Comparison of ENCODE assay signal across 14 cellular contexts in the genomic region with DNA sequence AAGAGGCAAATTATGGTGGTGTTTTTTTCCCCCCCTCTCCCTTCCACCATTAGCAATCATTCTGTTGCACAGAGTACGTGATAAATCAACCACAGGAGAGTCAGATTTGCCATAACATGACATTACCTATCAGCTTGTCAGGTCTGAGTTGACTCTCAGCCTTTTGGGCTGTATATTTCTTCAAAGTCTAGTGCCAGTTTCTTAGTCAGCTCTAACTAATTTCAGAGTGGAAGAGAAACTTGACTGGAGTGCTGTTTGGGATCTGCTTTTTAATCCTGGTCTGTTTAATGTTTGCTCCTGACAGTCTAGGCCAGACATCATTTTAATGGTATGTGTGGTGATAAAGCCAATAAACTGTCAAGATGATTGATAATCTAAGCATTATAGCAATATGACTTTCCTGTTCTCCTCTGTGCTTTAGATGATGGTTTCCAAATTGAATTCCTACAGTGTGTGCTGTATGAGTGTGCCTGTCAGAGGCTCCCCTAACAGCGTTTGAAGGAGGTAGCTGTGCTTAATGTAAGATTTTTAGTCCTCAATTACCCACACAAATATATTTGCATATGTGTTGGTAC.
DNase-seq lines count a peak whose midpoint lies in the region; ATAC-seq, FAIRE-seq and TF ChIP-seq lines count a peak whose summit lies in the region.
"Had no signal": no experiment of that assay in that cellular context is flagged by ENCODE, and none has a peak within 500 bp of the region (broad histone marks: within the 10 kb centered on the region; RNA-seq: fewer than 3 reads in every experiment).

No MANE protein-coding gene starts in this region.

- 62 to 72% (median 68%) methylated on average over 2 of the region's 2 CpGs for WGBS in adrenal gland, 4 donors

- BruUV-seq in endothelial cell of umbilical vein (replicated peaks; lab: Mats Ljungman, UMichigan): no TSS peak

- H3K9me3 ChIP-seq in endothelial cell of umbilical vein (replicated peaks; ENCODE audit: control insufficient read depth, insufficient read depth, low read length) (no peaks in the 10 kb centered on the region), osteoblast (ENCODE audit: low read depth, low read length) (no peaks in the 10 kb centered on the region), adrenal gland (replicated peaks in 1 of 3) (no peaks in the 10 kb centered on the region)
- H3K9me3 ChIP-seq: heart left ventricle, upper lobe of left lung had no signal

- H3K4me2 ChIP-seq in endothelial cell of umbilical vein (ENCODE audit: insufficient read depth, low read length) (no peak overlapping the region), osteoblast (ENCODE audit: insufficient read depth, low read length) (peak overlapping the region; percentile 26)

- TF ChIP-seq POLR2A in endothelial cell of umbilical vein (IDR thresholded peaks at IDR 0.05; ENCODE audit: low read depth, low read length) (no peak), adrenal gland (IDR thresholded peaks at IDR 0.05) (no peak)

- POLR2A ChIA-PET in endothelial cell of umbilical vein (lab: Charles Lee): no interaction called here

- H3K79me2 ChIP-seq in endothelial cell of umbilical vein (ENCODE audit: control insufficient read depth, insufficient read depth, low read length): no peaks in the 10 kb centered on the region
- no peaks in the 10 kb centered on the region for H3K79me2 ChIP-seq in osteoblast (ENCODE audit: insufficient read depth, low read length)

- peaks cover 0 to 2% of the 10 kb centered on the region in 2 experiments for H3K27me3 ChIP-seq in endothelial cell of umbilical vein (ENCODE audit: control insufficient read depth in 2 of 2, insufficient read depth in 2 of 2, low read length in 2 of 2)
- peaks cover 7% of the 10 kb centered on the region for H3K27me3 ChIP-seq in osteoblast (ENCODE audit: insufficient read depth, low read length)
- no peaks in the 10 kb centered on the region for H3K27me3 ChIP-seq in adrenal gland
- H3K27me3 ChIP-seq: heart left ventricle, upper lobe of left lung had no signal

- H3K4me1 ChIP-seq in endothelial cell of umbilical vein (ENCODE audit: control insufficient read depth, extremely low read depth, insufficient read depth, low read length): no peaks in the 10 kb centered on the region
- H3K4me1 ChIP-seq in osteoblast (ENCODE audit: insufficient read depth, low read length): peaks cover 22% of the 10 kb centered on the region
- H3K4me1 ChIP-seq in adrenal gland (replicated peaks in 1 of 2): peaks cover 10 to 27% of the 10 kb centered on the region in 2 donors

- H3K9ac ChIP-seq in endothelial cell of umbilical vein (replicated peaks; ENCODE audit: extremely low read depth, insufficient read depth, low read length): no peak overlapping the region

- H3K36me3 ChIP-seq in endothelial cell of umbilical vein (ENCODE audit: control insufficient read depth in 2 of 2, extremely low read depth in 1 of 2, insufficient read depth in 2 of 2, low read length in 2 of 2) (no peaks in the 10 kb centered on the region), osteoblast (ENCODE audit: insufficient read depth, low read length) (no peaks in the 10 kb centered on the region), adrenal gland (replicated peaks in 1 of 2) (no peaks in the 10 kb centered on the region)
- H3K36me3 ChIP-seq: heart left ventricle, upper lobe of left lung had no signal

- no peaks in the 10 kb centered on the region for H3K9me1 ChIP-seq in endothelial cell of umbilical vein (replicated peaks; ENCODE audit: control insufficient read depth, extremely low read depth, insufficient read depth, low read length)

- H3K27ac ChIP-seq in endothelial cell of umbilical vein (ENCODE audit: insufficient read depth, low read depth, low read length): no peak overlapping the region
- H3K27ac ChIP-seq in osteoblast (ENCODE audit: low read depth, low read length): peak overlapping the region; percentile 24
- H3K27ac ChIP-seq in adrenal gland: peak overlapping the region in 2 of 5 donors; percentile 17 to 18

- DNase-seq in Daoy (ENCODE audit: low read depth): peak; percentile 76
- DNase-seq in NCI-H1694 treated with DMSO at 0.1 percent for 48 hours (lab: John Stamatoyannopoulos, UW): peak; percentile 58
- DNase-seq in endothelial cell of umbilical vein (ENCODE audit: low read depth, low spot score): peak; percentile 14
- DNase-seq in osteoblast (ENCODE audit: insufficient read length, low spot score, missing footprints): peak; percentile 71
- no peak for DNase-seq in adrenal gland
- DNase-seq in nucleus accumbens (lab: John Stamatoyannopoulos, UW): no peak
- DNase-seq: activated CD8-positive, alpha-beta memory T cell treated with anti-CD3 and anti-CD28 coated beads for 24 hours; heart left ventricle; naive thymus-derived CD4-positive, alpha-beta T cell; NCI-H2029; stimulated activated CD4-positive, alpha-beta T cell treated with anti-CD3 and anti-CD28 coated beads, Interleukin-4, amount 100 ng/mL, for 1 hour; upper lobe of left lung had no signal

- no peak for TF ChIP-seq CTCF in endothelial cell of umbilical vein (IDR thresholded peaks at IDR 0.05; ENCODE audit: extremely low read depth in 1 of 2, insufficient read depth in 1 of 2, low read depth in 1 of 2, low read length in 2 of 2)
- no peak for TF ChIP-seq CTCF in osteoblast (IDR thresholded peaks at IDR 0.05; ENCODE audit: extremely low read depth, low read depth, low read length)
- TF ChIP-seq CTCF in adrenal gland (IDR thresholded peaks at IDR 0.05): no peak

- dilution Hi-C loops in endothelial cell of umbilical vein (cut with MboI; ENCODE audit: extremely low pct_ligation_motif_present, low sequenced_read_pairs): no loop called here

- FAIRE-seq in endothelial cell of umbilical vein (lab: Jason Lieb, UNC): no peak

- CTCF ChIA-PET in endothelial cell of umbilical vein (lab: Charles Lee): no interaction called here

- H2AFZ ChIP-seq in endothelial cell of umbilical vein (ENCODE audit: low read depth, low read length): no peak overlapping the region
- no peak overlapping the region for H2AFZ ChIP-seq in osteoblast (ENCODE audit: low read length)

- intact Hi-C loops in endothelial cell of umbilical vein (cut with micrococcal nuclease): no loop called here
- intact Hi-C loops in adrenal gland (cut with DNase I): no loop called here

- H4K20me1 ChIP-seq in endothelial cell of umbilical vein (replicated peaks; ENCODE audit: control insufficient read depth, extremely low read depth, insufficient read depth, low read length) (no peaks in the 10 kb centered on the region), osteoblast (ENCODE audit: insufficient read depth, low read length) (no peaks in the 10 kb centered on the region)

- ATAC-seq in GM19455 (IDR thresholded peaks at IDR 0.05; ENCODE audit: unreplicated experiment) (no peak), HG02763 (IDR thresholded peaks at IDR 0.05; ENCODE audit: unreplicated experiment) (no peak)
- ATAC-seq: heart left ventricle; naive thymus-derived CD4-positive, alpha-beta T cell had no signal

- H3K4me3 ChIP-seq in endothelial cell of umbilical vein (replicated peaks in 1 of 3; ENCODE audit: insufficient read depth in 1 of 3, low read depth in 1 of 3, low read length in 3 of 3) (no peak overlapping the region), osteoblast (ENCODE audit: insufficient read depth, low read length) (peak overlapping the region; percentile 3), adrenal gland (no peak overlapping the region)
- H3K4me3 ChIP-seq: heart left ventricle, upper lobe of left lung had no signal

TF ChIP-seq in endothelial cell of umbilical vein, 7 proteins besides CTCF, POLR2A, EP300 and RAD21:
- TF ChIP-seq JUN (IDR thresholded peaks at IDR 0.05; ENCODE audit: borderline replicate concordance, insufficient read depth, insufficient read length, low read depth) (no peak), EZH2 (IDR thresholded peaks at IDR 0.05; ENCODE audit: borderline replicate concordance, low read depth, low read length, severe bottlenecking) (no peak), POLR2AphosphoS5 (IDR thresholded peaks at IDR 0.05; ENCODE audit: insufficient read depth, low read depth, low read length) (no peak), GATA2 (IDR thresholded peaks at IDR 0.05; ENCODE audit: insufficient read depth, insufficient read length, low read depth, low read length) (no peak), MYC (IDR thresholded peaks at IDR 0.05; ENCODE audit: low read depth, low read length) (no peak), FOS (IDR thresholded peaks at IDR 0.05; ENCODE audit: borderline replicate concordance, insufficient read depth, low read length) (no peak)
- TF ChIP-seq, protein P1, sequence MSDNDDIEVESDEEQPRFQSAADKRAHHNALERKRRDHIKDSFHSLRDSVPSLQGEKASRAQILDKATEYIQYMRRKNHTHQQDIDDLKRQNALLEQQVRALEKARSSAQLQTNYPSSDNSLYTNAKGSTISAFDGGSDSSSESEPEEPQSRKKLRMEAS (IDR thresholded peaks at IDR 0.05; ENCODE audit: insufficient read depth, insufficient read length): no peak

Comparison
In these comparisons a context has a peak if more than half of its experiments do, and no peak if none do; other contexts are left out.
1. DNase-seq: peak in Daoy (single experiment), NCI-H1694 treated with DMSO at 0.1 percent for 48 hours (single experiment), endothelial cell of umbilical vein (single experiment) and osteoblast (single experiment); none in adrenal gland (0 of 7) and nucleus accumbens (0 of 56).